Comparison of ENCODE assay signal across 27 cellular contexts in the genomic region with DNA sequence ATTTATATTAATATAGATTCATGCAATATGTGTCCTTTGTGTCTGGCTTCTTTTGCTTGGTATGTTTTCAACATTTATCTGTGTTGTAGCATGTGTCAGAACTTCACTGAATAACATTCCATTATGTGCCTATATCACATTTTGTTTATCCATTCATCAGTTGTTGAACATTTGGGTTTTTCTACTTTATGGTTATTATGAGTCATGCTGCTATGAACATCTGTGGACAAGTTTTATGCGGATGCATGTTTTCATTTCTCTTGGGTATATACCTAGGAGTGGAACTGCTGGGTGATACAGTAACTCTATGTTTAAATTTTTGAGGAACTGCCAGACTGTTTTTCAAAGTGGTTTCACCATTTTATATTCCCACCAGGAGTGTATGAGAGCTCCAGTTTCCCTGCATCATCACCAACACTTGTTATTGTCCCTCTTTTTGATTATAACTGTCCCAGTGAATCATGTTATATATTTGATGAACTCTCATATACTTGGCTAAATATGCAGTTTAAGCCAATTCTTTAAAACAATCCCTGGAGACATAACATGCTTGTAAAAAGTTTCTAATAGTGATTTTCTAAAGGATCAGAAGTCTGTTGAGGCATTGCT.
"Had no signal": no experiment of that assay in that cellular context is flagged by ENCODE, and none has a peak within 500 bp of the region (broad histone marks: within the 10 kb centered on the region; RNA-seq: fewer than 3 reads in every experiment).

No MANE protein-coding gene starts in this region.

- H3K9me3 Mint-ChIP-seq: immature natural killer cell; natural killer cell; stimulated activated memory B cell treated with anti-CD40 and anti-IgM and Interleukin-4, amounts not matched to agents 10 μg/mL and 1 μg/mL and 100 μg/mL, for 72 hours; stimulated activated naive CD8-positive, alpha-beta T cell treated with anti-CD3 and anti-CD28 coated beads, Interleukin-15, amount 100 ng/mL, for 72 hours; type B pancreatic cell had no signal

- H3K4me3 Mint-ChIP-seq: immature natural killer cell; mesothelial cell of epicardium; naive B cell; natural killer cell; stimulated activated memory B cell treated with anti-CD40 and anti-IgM and Interleukin-4, amounts not matched to agents 10 μg/mL and 1 μg/mL and 100 μg/mL, for 72 hours; stimulated activated naive CD8-positive, alpha-beta T cell treated with anti-CD3 and anti-CD28 coated beads, Interleukin-15, amount 100 ng/mL, for 72 hours; type B pancreatic cell had no signal

- H3K4me1 Mint-ChIP-seq: immature natural killer cell; naive B cell; natural killer cell; stimulated activated memory B cell treated with anti-CD40 and anti-IgM and Interleukin-4, amounts not matched to agents 10 μg/mL and 1 μg/mL and 100 μg/mL, for 72 hours; stimulated activated naive CD8-positive, alpha-beta T cell treated with anti-CD3 and anti-CD28 coated beads, Interleukin-15, amount 100 ng/mL, for 72 hours had no signal

- H3K27me3 Mint-ChIP-seq: progenitor cell of endocrine pancreas; stimulated activated memory B cell treated with anti-CD40 and anti-IgM and Interleukin-4, amounts not matched to agents 10 μg/mL and 1 μg/mL and 100 μg/mL, for 72 hours; type B pancreatic cell had no signal

- H3K27ac ChIP-seq: left lung, lower lobe of right lung, right atrium auricular region, right lobe of liver, tibial nerve, uterus had no signal

- H3K27me3 ChIP-seq: right atrium auricular region, right lobe of liver, tibial nerve, uterus had no signal

- H3K4me2 ChIP-seq: smooth muscle cell had no signal

- H3K27ac Mint-ChIP-seq: immature natural killer cell; mesothelial cell of epicardium; naive B cell; natural killer cell; progenitor cell of endocrine pancreas; stimulated activated memory B cell treated with anti-CD40 and anti-IgM and Interleukin-4, amounts not matched to agents 10 μg/mL and 1 μg/mL and 100 μg/mL, for 72 hours; stimulated activated naive CD8-positive, alpha-beta T cell treated with anti-CD3 and anti-CD28 coated beads, Interleukin-15, amount 100 ng/mL, for 72 hours; type B pancreatic cell had no signal

- H3K4me1 ChIP-seq: left lung, lower lobe of right lung, right atrium auricular region, right lobe of liver, tibial nerve, uterus had no signal

- H3K36me3 ChIP-seq: left lung, lower lobe of right lung, right atrium auricular region, right lobe of liver, tibial nerve, uterus had no signal

- DNase-seq: hypothalamus; immature natural killer cell; kidney; left colon; left lung; lower lobe of right lung; mesendoderm; naive B cell; natural killer cell; nucleus accumbens; right lobe of liver; stimulated activated CD4-positive, alpha-beta T cell treated with anti-CD3 and anti-CD28 coated beads, Interleukin-1b, Interleukin-23, amount 100 ng/mL, for 48 hours; stimulated activated CD4-positive, alpha-beta T cell treated with anti-CD3 and anti-CD28 coated beads, Interleukin-2, amount 100 ng/mL, for 48 hours; stimulated activated CD4-positive, alpha-beta T cell treated with anti-CD3 and anti-CD28 coated beads, Interleukin-4, amount 100 ng/mL, for 4 hours; stimulated activated CD8-positive, alpha-beta memory T cell treated with anti-CD3 and anti-CD28 coated beads, Interleukin-4, amount 100 ng/mL, for 48 hours; stimulated activated naive CD4-positive, alpha-beta T cell treated with Interleukin-2 at 50 U/mL for 16 hours; stimulated activated naive CD8-positive, alpha-beta T cell treated with anti-CD3 and anti-CD28 coated beads, Interleukin-15, amount 100 ng/mL, for 72 hours; substantia nigra; uterus had no signal

- H3K36me3 Mint-ChIP-seq: immature natural killer cell; mesothelial cell of epicardium; natural killer cell; stimulated activated memory B cell treated with anti-CD40 and anti-IgM and Interleukin-4, amounts not matched to agents 10 μg/mL and 1 μg/mL and 100 μg/mL, for 72 hours; type B pancreatic cell had no signal

- ATAC-seq: left colon; left lung; natural killer cell; right lobe of liver; stimulated activated memory B cell treated with anti-CD40 and anti-IgM and Interleukin-4, amounts not matched to agents 10 μg/mL and 1 μg/mL and 100 μg/mL, for 72 hours; stimulated activated naive CD8-positive, alpha-beta T cell treated with anti-CD3 and anti-CD28 coated beads, Interleukin-15, amount 100 ng/mL, for 72 hours had no signal

- FAIRE-seq: islet of Langerhans, kidney had no signal

- H3K9me3 ChIP-seq: left lung, lower lobe of right lung, right lobe of liver, tibial nerve, uterus had no signal

- H3K4me3 ChIP-seq: left lung, lower lobe of right lung, right atrium auricular region, right lobe of liver, smooth muscle cell, tibial nerve, uterus had no signal
